18 cellular contexts compared by ENCODE assay signal in genomic region chr16:25118851-25119584, GRCh38. TPM values are rescaled to one million over a fixed set of nuclear protein-coding genes. Genes with fewer than 3 reads are reported as not detected.
DNase-seq lines count a peak whose midpoint lies in the region; ATAC-seq and TF ChIP-seq lines count a peak whose summit lies in the region.
"Had no signal": no experiment of that assay in that cellular context is flagged by ENCODE, and none has a peak within 500 bp of the region (broad histone marks: within the 10 kb centered on the region; RNA-seq: fewer than 3 reads in every experiment).

No MANE protein-coding gene starts in this region.

- DNase-seq in endodermal cell (no peak), nephron progenitor cell (no peak), testis (no peak), lower leg skin (ENCODE audit: low spot score in 2 of 2) (no peak)
- DNase-seq: CD4-positive, alpha-beta memory T cell; DMS79 treated with DMSO at 0.1 percent for 48 hours; HCEC 1CT; MV-4-11; NCI-H1417; NCI-H1930; NCI-H446; NCI-H748 treated with DMSO at 0.1 percent for 48 hours had no signal

- WGBS in endodermal cell (ENCODE audit: insufficient coverage in 1 of 2, insufficient read length in 1 of 2), 2 experiments: 93 to 98% methylated on average over 9 to 14 of the region's 14 CpGs
- 50 to 60% methylated on average over 14 of the region's 14 CpGs for WGBS in testis, 2 donors
- WGBS in lower leg skin, 2 donors: 81 to 86% methylated on average over 14 of the region's 14 CpGs

- TF ChIP-seq POLR2A in testis (IDR thresholded peaks at IDR 0.05) (no peak), lower leg skin (IDR thresholded peaks at IDR 0.05) (no peak)

- H3K4me3 Mint-ChIP-seq in endodermal cell (no peak overlapping the region), nephron progenitor cell (no peak overlapping the region)
- H3K4me3 Mint-ChIP-seq: B cell; CD4-positive, alpha-beta memory T cell had no signal

- no peak overlapping the region for H3K4me3 ChIP-seq in Loucy (ENCODE audit: low read length, poor library complexity, severe bottlenecking)
- no peak overlapping the region for H3K4me3 ChIP-seq in endodermal cell (ENCODE audit: low read length)
- no peak overlapping the region for H3K4me3 ChIP-seq in testis
- H3K4me3 ChIP-seq in lower leg skin (ENCODE audit: low read depth, poor library complexity, severe bottlenecking): no peak overlapping the region
- H3K4me3 ChIP-seq: K562 had no signal

- H3K4me1 ChIP-seq in Loucy (ENCODE audit: insufficient read depth, low read length, poor library complexity, severe bottlenecking): peaks cover 27% of the 10 kb centered on the region
- no peaks in the 10 kb centered on the region for H3K4me1 ChIP-seq in endodermal cell (ENCODE audit: control insufficient read depth, insufficient read depth, low read length)
- H3K4me1 ChIP-seq in testis: peaks cover 28% of the 10 kb centered on the region

- no peaks in the 10 kb centered on the region for H4K20me1 ChIP-seq in Loucy (ENCODE audit: insufficient read depth, low read length, poor library complexity, severe bottlenecking)

- no peaks in the 10 kb centered on the region for H3K9me3 ChIP-seq in Loucy (ENCODE audit: insufficient read depth, low read depth, low read length)
- H3K9me3 ChIP-seq in endodermal cell (ENCODE audit: control insufficient read depth, low read length): no peaks in the 10 kb centered on the region
- no peaks in the 10 kb centered on the region for H3K9me3 ChIP-seq in testis

- H3K27ac Mint-ChIP-seq in endodermal cell (peak overlapping the region; percentile 14), nephron progenitor cell (peak overlapping the region; percentile 22)
- H3K27ac Mint-ChIP-seq: B cell had no signal

- H3K4me1 Mint-ChIP-seq in endodermal cell: peaks cover 13% of the 10 kb centered on the region
- peaks cover 44% of the 10 kb centered on the region for H3K4me1 Mint-ChIP-seq in nephron progenitor cell

- H3K4me2 ChIP-seq in Loucy (ENCODE audit: low read depth, low read length, poor library complexity, severe bottlenecking): peak overlapping the region; percentile 20

- no peaks in the 10 kb centered on the region for H3K27me3 ChIP-seq in Loucy (ENCODE audit: insufficient read depth, low read length, poor library complexity, severe bottlenecking)
- H3K27me3 ChIP-seq in endodermal cell (ENCODE audit: control insufficient read depth, insufficient read depth, low read length, poor library complexity, severe bottlenecking): no peaks in the 10 kb centered on the region
- H3K27me3 ChIP-seq in testis: no peaks in the 10 kb centered on the region

- peaks cover 83% of the 10 kb centered on the region; the same call in 1 of the 2 replicates for H3K79me2 ChIP-seq in Loucy (ENCODE audit: insufficient read depth, low read length)

- TF ChIP-seq CTCF in Loucy (conservative IDR thresholded peaks at IDR 0.05; ENCODE audit: low read length): no peak
- no peak for TF ChIP-seq CTCF in endodermal cell (conservative IDR thresholded peaks at IDR 0.05)
- no peak for TF ChIP-seq CTCF in nephron progenitor cell (IDR thresholded peaks at IDR 0.05)
- TF ChIP-seq CTCF in testis (IDR thresholded peaks at IDR 0.05): no peak
- TF ChIP-seq CTCF in lower leg skin (IDR thresholded peaks at IDR 0.05): no peak

- no peaks in the 10 kb centered on the region for H3K9me2 ChIP-seq in Loucy (replicated peaks; ENCODE audit: low read depth, low read length)

- intact Hi-C loops in testis (cut with DNase I; ENCODE audit: low total_unique reads): loop anchor here (10.0 kb wide), 1 partner anchor 54 kb away; no protein-coding TSS in a partner anchor
- intact Hi-C loops in lower leg skin (cut with DNase I; ENCODE audit: low total_unique reads): no loop called here

- no peak overlapping the region for H3K9ac ChIP-seq in Loucy (ENCODE audit: low read depth, low read length, poor library complexity, severe bottlenecking)
- H3K9ac ChIP-seq in endodermal cell (ENCODE audit: extremely low read depth, low read length, poor library complexity, severe bottlenecking): no peak overlapping the region

- H2AFZ ChIP-seq in Loucy (ENCODE audit: low read length): no peak overlapping the region

- no peaks in the 10 kb centered on the region for H3K9me3 Mint-ChIP-seq in endodermal cell
- H3K9me3 Mint-ChIP-seq in nephron progenitor cell: no peaks in the 10 kb centered on the region

- ATAC-seq in GM21447 (IDR thresholded peaks at IDR 0.05; ENCODE audit: unreplicated experiment): no peak
- no peak for ATAC-seq in GM19351 (IDR thresholded peaks at IDR 0.05; ENCODE audit: unreplicated experiment)

- H3F3A ChIP-seq in Loucy (ENCODE audit: low read depth): no peaks in the 10 kb centered on the region

- no peaks in the 10 kb centered on the region for H3K36me3 ChIP-seq in Loucy (ENCODE audit: insufficient read depth, low read length)
- peaks cover 6% of the 10 kb centered on the region for H3K36me3 ChIP-seq in endodermal cell (ENCODE audit: control insufficient read depth, insufficient read depth, low read length)
- H3K36me3 ChIP-seq in testis (ENCODE audit: low read depth, missing control alignments): no peaks in the 10 kb centered on the region

- peaks cover 25% of the 10 kb centered on the region for H3K36me3 Mint-ChIP-seq in endodermal cell (ENCODE audit: low read depth)
- no peaks in the 10 kb centered on the region for H3K36me3 Mint-ChIP-seq in nephron progenitor cell (ENCODE audit: low read depth)

- H3K27me3 Mint-ChIP-seq in endodermal cell (ENCODE audit: insufficient read depth) (no peaks in the 10 kb centered on the region), nephron progenitor cell (ENCODE audit: low read depth, poor library complexity) (no peaks in the 10 kb centered on the region)
- H3K27me3 Mint-ChIP-seq: B cell; CD4-positive, alpha-beta memory T cell had no signal

- no peak overlapping the region for H3K27ac ChIP-seq in endodermal cell (ENCODE audit: low read depth, low read length)
- peak overlapping the region; percentile 46 to 47 for H3K27ac ChIP-seq in testis
- H3K27ac ChIP-seq: RWPE1 had no signal

RNA-seq across cellular contexts. Expression of gene LCMT1, which starts 7.5 kb away (rescaled TPM):
- 10 to 100 TPM; 66.9 to 68.6 TPM for total RNA-seq in endodermal cell
- 56.3 TPM for polyA plus RNA-seq in endodermal cell (2013, experiment 1 of 2)
- polyA plus RNA-seq in endodermal cell (2013, experiment 2 of 2): 54.9 TPM
- total RNA-seq in testis: 100 to 1,000 TPM in 1 of 2 donors, 10 to 100 TPM in 1; 89.1 to 101 TPM
- 89.0 TPM for polyA plus RNA-seq in testis (ENCODE audit: insufficient read depth, low read depth, low replicate concordance)
- total RNA-seq in lower leg skin: 10 to 100 TPM; 33.6 to 46.8 (median 38.2) TPM
